In genomic region chr19:54239491-54240371, GRCh38 we compare ENCODE assay signal across 4 cellular contexts. TPM values are rescaled to one million over a fixed set of nuclear protein-coding genes. Genes with fewer than 3 reads are reported as not detected.
"Had no signal": no experiment of that assay in that cellular context is flagged by ENCODE, and none has a peak within 500 bp of the region (broad histone marks: within the 10 kb centered on the region; RNA-seq: fewer than 3 reads in every experiment).

No MANE protein-coding gene starts in this region.

RNA-seq across cellular contexts. Expression of gene LILRA6, which starts 2.9 kb away (rescaled TPM):
- total RNA-seq: activated CD8-positive, alpha-beta T cell treated with anti-CD3 and anti-CD28 coated beads for 36 hours; occipital lobe had no signal

RNA-seq across cellular contexts. Expression of gene LILRB3, which starts 16.9 kb away (rescaled TPM):
- total RNA-seq: activated CD8-positive, alpha-beta T cell treated with anti-CD3 and anti-CD28 coated beads for 36 hours; occipital lobe had no signal

RNA-seq across cellular contexts. Expression of gene LILRB5, which starts 17.3 kb away (rescaled TPM):
- total RNA-seq: activated CD8-positive, alpha-beta T cell treated with anti-CD3 and anti-CD28 coated beads for 36 hours; activated T-helper 1 cell treated with anti-CD3 and anti-CD28 coated beads, Interleukin-12 subunit alpha, Interleukin-12 subunit beta, Interleukin-2, Interleukin-4 antibody, amounts not matched to agents 30 ng/mL and 10 ng/mL and 1 ng/mL, durations not matched to agents 14 hours and 24 hours and 36 hours; T-helper 1 cell treated with Interleukin-12 subunit alpha and Interleukin-12 subunit beta and Interleukin-4 antibody, amounts not matched to agents 30 ng/mL and 1 ng/mL, for 36 hours had no signal

RNA-seq across cellular contexts. Expression of gene LILRB2, which starts 41.2 kb away (rescaled TPM):
- total RNA-seq: activated CD8-positive, alpha-beta T cell treated with anti-CD3 and anti-CD28 coated beads for 36 hours; activated T-helper 1 cell treated with anti-CD3 and anti-CD28 coated beads, Interleukin-12 subunit alpha, Interleukin-12 subunit beta, Interleukin-2, Interleukin-4 antibody, amounts not matched to agents 30 ng/mL and 10 ng/mL and 1 ng/mL, durations not matched to agents 14 hours and 24 hours and 36 hours; occipital lobe; T-helper 1 cell treated with Interleukin-12 subunit alpha and Interleukin-12 subunit beta and Interleukin-4 antibody, amounts not matched to agents 30 ng/mL and 1 ng/mL, for 36 hours had no signal
